Comparison of ENCODE assay signal across 9 cellular contexts in genomic region chr3:85576091-85576690, GRCh38.
DNase-seq lines count a peak whose midpoint lies in the region; ATAC-seq and TF ChIP-seq lines count a peak whose summit lies in the region.
"Had no signal": no experiment of that assay in that cellular context is flagged by ENCODE, and none has a peak within 500 bp of the region (broad histone marks: within the 10 kb centered on the region; RNA-seq: fewer than 3 reads in every experiment).

No MANE protein-coding gene starts in this region.

- no peak overlapping the region for H3K4me2 ChIP-seq in SK-N-SH
- H3K4me2 ChIP-seq: BLaER1 had no signal

- no peaks in the 10 kb centered on the region for H3K4me1 ChIP-seq in SK-N-SH (ENCODE audit: control insufficient read depth in 1 of 2, insufficient read depth in 2 of 2, low read depth in 1 of 2, low read length in 1 of 2)
- H3K4me1 ChIP-seq: BLaER1 had no signal

- peak; percentile 77 for ATAC-seq in GM21717 (IDR thresholded peaks at IDR 0.05; ENCODE audit: unreplicated experiment)

- DNase-seq in DMS153 treated with DMSO at 0.1 percent for 48 hours (lab: John Stamatoyannopoulos, UW; ENCODE audit: unreplicated experiment): peak; percentile 48
- DNase-seq in DMS153 (lab: John Stamatoyannopoulos, UW): no peak
- DNase-seq in KBM-7: peak; percentile 55
- DNase-seq in SK-N-SH: peak; percentile 32
- DNase-seq in brain pericyte (ENCODE audit: low read depth, low spot score): peak; percentile 41
- DNase-seq in islet precursor cell: peak; percentile 69
- peak in 3 of 4 experiments; percentile 5 to 16 (median 8) for DNase-seq in stimulated activated CD4-positive, alpha-beta T cell treated with anti-CD3 and anti-CD28 coated beads, Interleukin-1b, Interleukin-23, amount 100 ng/mL, for 24 hours (ENCODE audit: low read depth in 4 of 4, low spot score in 1 of 4)

- no peak overlapping the region for H3K9ac ChIP-seq in SK-N-SH
- H3K9ac ChIP-seq: BLaER1 had no signal

- H3F3A ChIP-seq in SK-N-SH (replicated peaks; ENCODE audit: insufficient read depth): no peaks in the 10 kb centered on the region

- TF ChIP-seq CTCF in SK-N-SH (IDR thresholded peaks at IDR 0.05): peak; percentile 87

- H3K4me3 ChIP-seq in SK-N-SH (ENCODE audit: low read depth in 2 of 2, low read length in 1 of 2): no peak overlapping the region; a peak in 1 of 4 replicates
- H3K4me3 ChIP-seq: BLaER1 had no signal

- H3K27me3 ChIP-seq in SK-N-SH (ENCODE audit: insufficient read depth): no peaks in the 10 kb centered on the region
- H3K27me3 ChIP-seq: BLaER1 had no signal

- H2AFZ ChIP-seq in SK-N-SH (ENCODE audit: low read depth): no peak overlapping the region

- no peak overlapping the region for H3K27ac ChIP-seq in SK-N-SH (ENCODE audit: low read depth in 2 of 2, low read length in 1 of 2)
- H3K27ac ChIP-seq: BLaER1 had no signal

- H3K9me2 ChIP-seq in SK-N-SH: no peaks in the 10 kb centered on the region

- no peak for TF ChIP-seq EP300 in SK-N-SH (IDR thresholded peaks at IDR 0.05; ENCODE audit: borderline replicate concordance in 1 of 2, low read depth in 1 of 2, low read length in 1 of 2)

- no peaks in the 10 kb centered on the region for H3K36me3 ChIP-seq in SK-N-SH (replicated peaks in 1 of 2; ENCODE audit: control insufficient read depth in 1 of 2, insufficient read depth in 2 of 2, low read length in 1 of 2)
- H3K36me3 ChIP-seq: BLaER1 had no signal

- TF ChIP-seq RAD21 in SK-N-SH (IDR thresholded peaks at IDR 0.05; ENCODE audit: low read length): peak; percentile 87

- H4K20me1 ChIP-seq in SK-N-SH (ENCODE audit: insufficient read depth): no peaks in the 10 kb centered on the region
- H4K20me1 ChIP-seq: BLaER1 had no signal

- H3K9me3 ChIP-seq in SK-N-SH: no peaks in the 10 kb centered on the region
- H3K9me3 ChIP-seq: BLaER1 had no signal

- 2% methylated on average over 4 of the region's 4 CpGs for WGBS in SK-N-SH (ENCODE audit: low lambda C conversion rate)

- POLR2A ChIA-PET in SK-N-SH (lab: Yijun Ruan, JAX): no interaction called here

- in situ Hi-C loops in KBM-7 (cut with MboI; ENCODE audit: low pct_unique_long_range_greater_than_20kb, low sequenced_read_pairs): no loop called here

- no peaks in the 10 kb centered on the region for H3K79me2 ChIP-seq in SK-N-SH (ENCODE audit: insufficient read depth)

- CTCF ChIA-PET in SK-N-SH (lab: Yijun Ruan, JAX): interaction anchor here (0.5 to 2.3 kb wide), 19 partner anchors 9 to 1032 kb away, joined by 3 to 11 read pairs (median 3); no protein-coding TSS in a partner anchor

TF ChIP-seq in SK-N-SH, 30 proteins besides CTCF, POLR2A, EP300 and RAD21:
- TF ChIP-seq TEAD4 (IDR thresholded peaks at IDR 0.05; ENCODE audit: borderline replicate concordance, insufficient read depth) (no peak), SMC3 (IDR thresholded peaks at IDR 0.05; ENCODE audit: low read depth, low read length) (peak; percentile 58)
